ENCODE assay signal across 8 cellular contexts in genomic region chr1:181033799-181034391, GRCh38. TPM values are rescaled to one million over a fixed set of nuclear protein-coding genes. Genes with fewer than 3 reads are reported as not detected.
DNase-seq lines count a peak whose midpoint lies in the region; ATAC-seq, FAIRE-seq and TF ChIP-seq lines count a peak whose summit lies in the region.

TSS of gene MR1 (plus strand) at chr1:181033983. CDS start at chr1:181034008, 25 bp downstream.

- H3K4me1 Mint-ChIP-seq in GM23338, result 0 out of 3 replicates have a peak, but pooled peaks cover 2% of the 10 kb centered on the region
- H3K4me1 Mint-ChIP-seq in chondrocyte (ENCODE audit: low read depth), result peaks cover 16% of the 10 kb centered on the region

- H3K27ac Mint-ChIP-seq in GM23338 (no peak within 1 kb of the TSS), chondrocyte (ENCODE audit: unreplicated experiment) (peak within 1 kb of the TSS; percentile 95)

- TF ChIP-seq POLR2A in HepG2 (IDR thresholded peaks at IDR 0.05; ENCODE audit: insufficient read depth in 1 of 2, low read depth in 2 of 2, low read length in 2 of 2), result no peak

- WGBS in HepG2 (ENCODE audit: low lambda C conversion rate), result 2% methylated on average over 9 of the region's 9 CpGs

- peaks cover 1% of the 10 kb centered on the region for H3K27me3 Mint-ChIP-seq in GM23338 (ENCODE audit: insufficient read depth, low read depth, poor library complexity)
- no peaks in the 10 kb centered on the region for H3K27me3 Mint-ChIP-seq in chondrocyte (ENCODE audit: low read depth)

- in situ Hi-C loops in HepG2 (cut with HindIII; ENCODE audit: extremely low pct_ligation_motif_present, low pct_unique_long_range_greater_than_20kb), result no loop called here

- no peaks in the 10 kb centered on the region for H3K36me3 ChIP-seq in GM23338 (ENCODE audit: insufficient read depth)
- H3K36me3 ChIP-seq in KOPT-K1 (ENCODE audit: insufficient read depth, low read length), result 0 out of 2 replicates have a peak, but pooled peaks cover 1% of the 10 kb centered on the region
- H3K36me3 ChIP-seq in HepG2 (replicated peaks in 1 of 2; ENCODE audit: control insufficient read depth in 1 of 2, insufficient read depth in 2 of 2, low read length in 2 of 2), result no peaks in the 10 kb centered on the region; a peak in 1 of 5 replicates

- ATAC-seq in GM23338 (peak; percentile 62), HepG2 (peak; percentile 90)

- H3K4me3 Mint-ChIP-seq in GM23338, result no peak within 1 kb of the TSS
- peak within 1 kb of the TSS; percentile 58 for H3K4me3 Mint-ChIP-seq in chondrocyte (ENCODE audit: unreplicated experiment)

- H3K79me2 ChIP-seq in GM23338 (replicated peaks; ENCODE audit: insufficient read depth) (no peaks in the 10 kb centered on the region), HepG2 (ENCODE audit: insufficient read depth, low read length) (no peaks in the 10 kb centered on the region)

- no peak within 1 kb of the TSS for H3K4me3 ChIP-seq in GM23338
- peak within 1 kb of the TSS; percentile 59 to 81 (median 66) for H3K4me3 ChIP-seq in HepG2 (replicated peaks in 1 of 3; ENCODE audit: insufficient read depth in 1 of 3, low read depth in 2 of 3, low read length in 3 of 3)

- no peaks in the 10 kb centered on the region for H3K9me3 ChIP-seq in KOPT-K1 (ENCODE audit: insufficient read depth, low read length, poor library complexity, severe bottlenecking)
- no peaks in the 10 kb centered on the region for H3K9me3 ChIP-seq in HepG2 (ENCODE audit: low read length)

- DNase-seq in stimulated activated CD4-positive, alpha-beta T cell treated with anti-CD3 and anti-CD28 coated beads, Interleukin-1b, Interleukin-23, amount 100 ng/mL, for 48 hours, result peak; percentile 15
- no peak for DNase-seq in stimulated activated CD4-positive, alpha-beta T cell treated with anti-CD3 and anti-CD28 coated beads, Interleukin-12 subunit alpha, Interleukin-12 subunit beta, amount 100 ng/mL, for 4 hours
- DNase-seq in GM23338 (ENCODE audit: low spot score) (peak; percentile 61), SW 1271 (lab: John Stamatoyannopoulos, UW) (peak; percentile 40 to 77), chondrocyte (ENCODE audit: low spot score) (no peak), HepG2 (ENCODE audit: low spot score) (peak; percentile 78)

- intact Hi-C loops in HepG2 (cut with micrococcal nuclease; ENCODE audit: unreplicated experiment), result loop anchor here (10.0 kb wide), 1 partner anchor 149 kb away; no protein-coding TSS in a partner anchor

- H3K9ac ChIP-seq in HepG2 (ENCODE audit: insufficient read depth, low read depth, low read length), result peak within 1 kb of the TSS; percentile 69

- H3K4me1 ChIP-seq in GM23338 (ENCODE audit: insufficient read depth) (no peaks in the 10 kb centered on the region), HepG2 (ENCODE audit: insufficient read depth, low read length) (peaks cover 40% of the 10 kb centered on the region)

- H3K27me3 ChIP-seq in GM23338 (ENCODE audit: insufficient read depth) (no peaks in the 10 kb centered on the region), HepG2 (ENCODE audit: control insufficient read depth in 1 of 2, insufficient read depth in 2 of 2, low read length in 2 of 2) (no peaks in the 10 kb centered on the region; a peak in 1 of 5 replicates)

- H4K20me1 ChIP-seq in GM23338 (replicated peaks; ENCODE audit: insufficient read depth) (no peaks in the 10 kb centered on the region), HepG2 (ENCODE audit: insufficient read depth, low read length) (no peaks in the 10 kb centered on the region)

- TF ChIP-seq EP300 in HepG2 (IDR thresholded peaks at IDR 0.05; ENCODE audit: low read depth in 2 of 2, low read length in 2 of 2), result no peak
- TF ChIP-seq EP300 in HepG2 (CRISPR knock-in tag; IDR thresholded peaks at IDR 0.05; ENCODE audit: borderline replicate concordance), result no peak

- H3K36me3 Mint-ChIP-seq in GM23338 (ENCODE audit: low read depth) (no peaks in the 10 kb centered on the region), chondrocyte (ENCODE audit: low read depth) (no peaks in the 10 kb centered on the region)

- H3K27ac ChIP-seq in GM23338 (ENCODE audit: low read depth) (no peak within 1 kb of the TSS), KOPT-K1 (ENCODE audit: low read depth, low read length, poor library complexity, severe bottlenecking) (peak within 1 kb of the TSS; percentile 83), HepG2 (ENCODE audit: extremely low read length, insufficient read depth, low read length) (peak within 1 kb of the TSS; percentile 27)

- H3F3A ChIP-seq in GM23338 (replicated peaks; ENCODE audit: low read depth), result no peaks in the 10 kb centered on the region

- TF ChIP-seq RAD21 in HepG2 (CRISPR knock-in tag; IDR thresholded peaks at IDR 0.05), result no peak

- H3K9me2 ChIP-seq in GM23338 (ENCODE audit: insufficient read depth), result no peaks in the 10 kb centered on the region

- H3K9me3 Mint-ChIP-seq in GM23338, result no peaks in the 10 kb centered on the region
- H3K9me3 Mint-ChIP-seq in chondrocyte (ENCODE audit: low read depth), result no peaks in the 10 kb centered on the region

- TF ChIP-seq CTCF in GM23338 (conservative IDR thresholded peaks at IDR 0.05; ENCODE audit: low read depth in 2 of 2) (no peak), chondrocyte (IDR thresholded peaks at IDR 0.05) (no peak), HepG2 (CRISPR knock-in tag; IDR thresholded peaks at IDR 0.05) (no peak), subcutaneous adipose tissue (IDR thresholded peaks at IDR 0.05; ENCODE audit: low read depth) (no peak)

- peak within 1 kb of the TSS; percentile 45; the same call in 1 of the 2 replicates for H2AFZ ChIP-seq in GM23338
- H2AFZ ChIP-seq in HepG2 (ENCODE audit: low read length), result peak within 1 kb of the TSS; percentile 97

- no peak for FAIRE-seq in HepG2 (lab: Jason Lieb, UNC)

- POLR2A ChIA-PET in HepG2 (lab: Yijun Ruan, JAX), result interaction anchor here (1.0 to 2.0 kb wide), 12 partner anchors 9 to 108 kb away, joined by 3 to 29 read pairs (median 4); partner anchors contain the start of genes IER5 and STX6

- CTCF ChIA-PET in HepG2 (lab: Yijun Ruan, JAX; ENCODE audit: low intra/inter-chr PET ratio, low total read pairs), result no interaction called here

- TSS peak; percentile 81 for BruUV-seq in HepG2 (replicated peaks; lab: Mats Ljungman, UMichigan)

- H3K4me2 ChIP-seq in GM23338, result no peak within 1 kb of the TSS
- peak within 1 kb of the TSS; percentile 79 for H3K4me2 ChIP-seq in HepG2 (ENCODE audit: low read depth, low read length)

TF ChIP-seq in GM23338, 12 proteins besides CTCF, POLR2A, EP300 and RAD21:
- peak; percentile 79 for TF ChIP-seq CREB1 (CRISPR knock-in tag; IDR thresholded peaks at IDR 0.05; ENCODE audit: low read depth)
- no peak for TF ChIP-seq ZNF114 (CRISPR knock-in tag; IDR thresholded peaks at IDR 0.05)

TF ChIP-seq in HepG2, 621 proteins besides CTCF, POLR2A, EP300 and RAD21 (continues in another document):
- TF ChIP-seq POLR2AphosphoS5 (IDR thresholded peaks at IDR 0.05; ENCODE audit: low read depth, low read length), result peak; percentile 47; the same call in 1 of the 2 replicates
- TF ChIP-seq NFE2 (CRISPR knock-in tag; IDR thresholded peaks at IDR 0.05), result no peak
- TF ChIP-seq GABPA (IDR thresholded peaks at IDR 0.05; ENCODE audit: low read depth, low read length), result no peak
- TF ChIP-seq GABPA (CRISPR knock-in tag; IDR thresholded peaks at IDR 0.05; ENCODE audit: low read depth), result no peak
- TF ChIP-seq SUZ12 (IDR thresholded peaks at IDR 0.05; ENCODE audit: low read depth, low read length), result no peak
- no peak for TF ChIP-seq CHD2 (IDR thresholded peaks at IDR 0.05; ENCODE audit: low read depth, low read length)
- no peak for TF ChIP-seq ZNF3 (CRISPR knock-in tag; IDR thresholded peaks at IDR 0.05)
- no peak for TF ChIP-seq SRSF1 (optimal IDR thresholded peaks at IDR 0.05; ENCODE audit: low read depth, low read length)
- no peak for TF ChIP-seq SMC3 (IDR thresholded peaks at IDR 0.05; ENCODE audit: low read length)
- 0 out of 2 replicates have a peak, but pooled peaks have one; percentile 28 for TF ChIP-seq RBFOX2 (IDR thresholded peaks at IDR 0.05; ENCODE audit: low read depth, low read length)

RNA-seq across cellular contexts. Expression of gene MR1, which starts in this region (rescaled TPM):
- not detected in 2 replicates for total RNA-seq in GM23338 (2014; rRNA removed; shearing (Covaris generic))
- polyA plus RNA-seq in GM23338 (2016; fragmentation: Nextera tagmentation; extraction: Ambion mirVana) (0.18 TPM in 1 of 2 replicates, not detected in the other), HepG2 (2011; rRNA removed) (7.7 and 11.4 TPM in 2 replicates)
- total RNA-seq in chondrocyte (2.7 to 3.9 TPM (median 3.8 TPM) in 3 replicates), HepG2 (2016; rRNA removed; fragmentation: Illumina TruSeq; extraction: Trizol) (6.6 and 10.4 TPM in 2 replicates), subcutaneous adipose tissue (10 to 100 TPM; 11.9 to 39.3 (median 15.2) TPM)
- total RNA-seq in HepG2 (2016; cell fraction: cytosol; rRNA removed; fragmentation: Illumina TruSeq; extraction: Trizol; ENCODE audit: low read depth), result 0.79 and 0.91 TPM in 2 replicates
- total RNA-seq in HepG2 (2016; cell fraction: insoluble cytoplasmic fraction; rRNA removed; fragmentation: Illumina TruSeq; extraction: Trizol), result 8.2 and 11.7 TPM in 2 replicates
- 3.1 and 3.4 TPM in 2 replicates for total RNA-seq in HepG2 (2016; cell fraction: membrane; rRNA removed; fragmentation: Illumina TruSeq; extraction: Trizol)
- total RNA-seq in HepG2 (2016; cell fraction: nucleus; rRNA removed; fragmentation: Illumina TruSeq; extraction: Trizol), result 8.7 and 10.3 TPM in 2 replicates
- polyA plus RNA-seq in HepG2 (2011; cell fraction: cytosol; rRNA removed), result 5.9 and 9.6 TPM in 2 replicates
- 3.1 and 3.5 TPM in 2 replicates for polyA plus RNA-seq in HepG2 (2011; cell fraction: nucleus; rRNA removed)
- polyA plus RNA-seq in HepG2 (2012), result 6.1 and 6.7 TPM in 2 replicates
- 0.89 and 1.2 TPM in 2 replicates for polyA plus RNA-seq in HepG2 (2016; cell fraction: cytosol; fragmentation: Illumina TruSeq; extraction: Trizol; ENCODE audit: low read depth)
- 9.1 and 9.3 TPM in 2 replicates for polyA plus RNA-seq in HepG2 (2016; cell fraction: insoluble cytoplasmic fraction; fragmentation: Illumina TruSeq; extraction: Trizol; ENCODE audit: low read depth)
- 2.4 and 3.2 TPM in 2 replicates for polyA plus RNA-seq in HepG2 (2016; cell fraction: membrane; fragmentation: Illumina TruSeq; extraction: Trizol; ENCODE audit: low read depth)
- polyA plus RNA-seq in HepG2 (2016; cell fraction: nucleus; fragmentation: Illumina TruSeq; extraction: Trizol; ENCODE audit: insufficient read depth, low read depth), result 14.0 and 15.8 TPM in 2 replicates
- polyA minus RNA-seq in HepG2 (2011; rRNA and poly(A)+ RNA removed; ENCODE audit: low replicate concordance), result 9.4 and 15.8 TPM in 2 replicates
- 5.4 and 6.8 TPM in 2 replicates for polyA minus RNA-seq in HepG2 (2011; cell fraction: cytosol; rRNA and poly(A)+ RNA removed)
- polyA minus RNA-seq in HepG2 (2011; cell fraction: nucleus; rRNA and poly(A)+ RNA removed), result 4.5 and 7.8 TPM in 2 replicates

Comparison
In these comparisons a context has a peak if more than half of its experiments do, and no peak if none do; other contexts are left out.
1. DNase-seq: peak in stimulated activated CD4-positive, alpha-beta T cell treated with anti-CD3 and anti-CD28 coated beads, Interleukin-1b, Interleukin-23, amount 100 ng/mL, for 48 hours (single experiment), SW 1271 (2 of 2) and HepG2 (single experiment); none in stimulated activated CD4-positive, alpha-beta T cell treated with anti-CD3 and anti-CD28 coated beads, Interleukin-12 subunit alpha, Interleukin-12 subunit beta, amount 100 ng/mL, for 4 hours (single experiment) and chondrocyte (single experiment).
2. Peak in DNase-seq and ATAC-seq in GM23338; RNA of the gene not detected or under 1 TPM.